Comparison of ENCODE assay signal across 22 cellular contexts in the genomic region with DNA sequence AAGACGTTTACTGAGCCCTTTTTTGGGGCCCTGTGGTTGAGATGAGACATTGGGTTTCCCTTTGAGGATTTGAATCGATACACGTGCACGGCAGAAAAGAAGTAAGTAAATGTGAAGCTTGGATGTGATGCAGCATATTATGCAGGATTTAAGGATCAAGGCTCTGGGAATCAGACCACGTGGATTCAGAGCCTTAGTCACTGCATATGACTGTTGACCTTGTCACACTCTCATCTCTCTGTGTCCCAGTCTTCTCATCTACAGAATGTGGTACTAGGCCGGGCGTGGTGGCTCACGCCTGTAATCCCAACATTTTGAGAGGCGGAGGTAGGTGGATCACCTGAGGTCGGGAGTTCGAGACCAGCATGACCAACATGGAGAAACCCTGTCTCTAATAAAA. TPM values are rescaled to one million over a fixed set of nuclear protein-coding genes. Genes with fewer than 3 reads are reported as not detected.
A peak's percentile ranks its signal among the peaks of the same experiment; 100 is the strongest.
DNase-seq lines count a peak whose midpoint lies in the region; ATAC-seq, FAIRE-seq and TF ChIP-seq lines count a peak whose summit lies in the region.
"Had no signal": no experiment of that assay in that cellular context is flagged by ENCODE, and none has a peak within 500 bp of the region (broad histone marks: within the 10 kb centered on the region; RNA-seq: fewer than 3 reads in every experiment).

No MANE protein-coding gene starts in this region.

- TF ChIP-seq CTCF in K562 (IDR thresholded peaks at IDR 0.05 in 2 of 3, conservative IDR thresholded peaks at IDR 0.05 in 1 of 3; ENCODE audit: insufficient read depth in 2 of 3, low read depth in 1 of 3, low read length in 3 of 3) (no peak), neural crest cell (conservative IDR thresholded peaks at IDR 0.05) (no peak)

- TF ChIP-seq POLR2A in K562 (conservative IDR thresholded peaks at IDR 0.05) (no peak), GM18505 (IDR thresholded peaks at IDR 0.05; ENCODE audit: borderline replicate concordance, extremely low read depth, insufficient read depth, insufficient read length) (no peak)

- peaks cover 19% of the 10 kb centered on the region for H3K4me1 Mint-ChIP-seq in activated CD4-positive, alpha-beta T cell treated with anti-CD3 and anti-CD28 coated beads, Interleukin-2, amount 10 ng/mL, durations not matched to agents 24 days and 14 days
- peaks cover 30% of the 10 kb centered on the region for H3K4me1 Mint-ChIP-seq in neural crest cell

- H3K27ac Mint-ChIP-seq in activated CD4-positive, alpha-beta T cell treated with anti-CD3 and anti-CD28 coated beads, Interleukin-2, amount 10 ng/mL, durations not matched to agents 24 days and 14 days, result peak overlapping the region; percentile 20
- no peak overlapping the region for H3K27ac Mint-ChIP-seq in neural crest cell (ENCODE audit: unreplicated experiment)

- H3K9me3 Mint-ChIP-seq in activated CD4-positive, alpha-beta T cell treated with anti-CD3 and anti-CD28 coated beads, Interleukin-2, amount 10 ng/mL, durations not matched to agents 24 days and 14 days, result no peaks in the 10 kb centered on the region
- no peaks in the 10 kb centered on the region for H3K9me3 Mint-ChIP-seq in neural crest cell

- H4K20me1 ChIP-seq in K562 (replicated peaks; ENCODE audit: control insufficient read depth, insufficient read depth, low read length), result no peaks in the 10 kb centered on the region

- H3K36me3 ChIP-seq in K562 (ENCODE audit: control insufficient read depth, insufficient read depth, low read length), result peaks cover 16% of the 10 kb centered on the region; the same call in 2 of the 3 replicates

- no peaks in the 10 kb centered on the region for H3K9me1 ChIP-seq in K562 (ENCODE audit: control insufficient read depth, insufficient read depth, low read length)

- no peak for TF ChIP-seq RAD21 in K562 (CRISPR knock-in tag; conservative IDR thresholded peaks at IDR 0.05 in 1 of 2, IDR thresholded peaks at IDR 0.05 in 1 of 2)

- no peak overlapping the region for H3K4me2 ChIP-seq in K562 (ENCODE audit: insufficient read depth, low read length)

- H3K27ac ChIP-seq in K562 (ENCODE audit: extremely low read depth, low read depth, low read length), result no peak overlapping the region
- H3K27ac ChIP-seq: HL-60 had no signal

- no TSS peak for BruUV-seq in K562 (replicated peaks; lab: Mats Ljungman, UMichigan)

- H3K27me3 ChIP-seq in K562 (ENCODE audit: control insufficient read depth in 2 of 2, insufficient read depth in 2 of 2, low read length in 2 of 2), result no peaks in the 10 kb centered on the region

- H3K9ac ChIP-seq in K562 (ENCODE audit: insufficient read depth in 1 of 2, low read depth in 2 of 2, low read length in 2 of 2), result peak overlapping the region in 1 of 2 experiments; percentile 87; a peak in 1 of 4 replicates

- ATAC-seq in K562 (no peak), GM18505 (IDR thresholded peaks at IDR 0.05; ENCODE audit: unreplicated experiment) (no peak), HG03457 (IDR thresholded peaks at IDR 0.05; ENCODE audit: unreplicated experiment) (no peak)
- ATAC-seq: A549 had no signal

- WGBS in K562 (ENCODE audit: insufficient coverage, low coverage, missing lambda C conversion rate), result 83% methylated on average over 11 of the region's 11 CpGs

- POLR2A ChIA-PET in K562 (lab: Yijun Ruan, JAX), result interaction anchor here (0.9 kb wide), 1 partner anchor 156 kb away, joined by 5 read pairs; no protein-coding TSS in a partner anchor

- H3K9me3 ChIP-seq in K562 (replicated peaks; ENCODE audit: control insufficient read depth, insufficient read depth, low read depth, low read length), result no peaks in the 10 kb centered on the region
- H3K9me3 ChIP-seq: A549 had no signal

- no peak overlapping the region for H3K4me3 ChIP-seq in Jurkat, Clone E6-1 (ENCODE audit: low read length)
- no peak overlapping the region for H3K4me3 ChIP-seq in K562

- peaks cover 34% of the 10 kb centered on the region for H3K79me2 ChIP-seq in K562 (ENCODE audit: control insufficient read depth, insufficient read depth, low read length)

- intact Hi-C loops in activated CD4-positive, alpha-beta T cell treated with anti-CD3 and anti-CD28 coated beads, Interleukin-2, amount 10 ng/mL, durations not matched to agents 24 days and 14 days (cut with micrococcal nuclease), result loop anchor here (5.0 kb wide), 1 partner anchor 144 kb away; a partner anchor contains a TSS
- intact Hi-C loops in K562 (cut with micrococcal nuclease), result no loop called here

- in situ Hi-C loops in K562 (cut with MboI), result no loop called here

- peaks cover 2% of the 10 kb centered on the region for H3K36me3 Mint-ChIP-seq in activated CD4-positive, alpha-beta T cell treated with anti-CD3 and anti-CD28 coated beads, Interleukin-2, amount 10 ng/mL, durations not matched to agents 24 days and 14 days (ENCODE audit: low read depth)
- peaks cover 2% of the 10 kb centered on the region for H3K36me3 Mint-ChIP-seq in neural crest cell (ENCODE audit: low read depth)

- no peak for DNase-seq in activated CD4-positive, alpha-beta T cell treated with anti-CD3 and anti-CD28 coated beads, Interleukin-2, amount 10 ng/mL, durations not matched to agents 24 days and 14 days
- no peak for DNase-seq in activated CD4-positive, alpha-beta T cell treated with anti-CD3 and anti-CD28 coated beads for 1 hour
- DNase-seq in Jurkat, Clone E6-1 (ENCODE audit: low read depth, low spot score), result peak; percentile 11
- DNase-seq in K562 (ENCODE audit: extremely low read depth in 1 of 4, low spot score in 3 of 4) (no peak), neural crest cell (ENCODE audit: low read depth, low spot score) (no peak), T1000 (lab: John Stamatoyannopoulos, UW) (no peak)
- DNase-seq: activated CD4-positive, alpha-beta T cell treated with anti-CD3 and anti-CD28 coated beads for 4 hours; central memory CD4-positive, alpha-beta T cell; kidney; NCI-H146; NCI-H524 treated with DMSO at 0.1 percent for 48 hours; stimulated activated CD4-positive, alpha-beta T cell treated with anti-CD3 and anti-CD28 coated beads, Interleukin-4, amount 100 ng/mL, for 1 hour had no signal

- CTCF ChIA-PET in K562 (lab: Yijun Ruan, JAX; ENCODE audit: low intra/inter-chr PET ratio), result no interaction called here

- no peak for TF ChIP-seq EP300 in K562 (IDR thresholded peaks at IDR 0.05; ENCODE audit: low read length)

- H3K4me1 ChIP-seq in K562 (replicated peaks in 1 of 2; ENCODE audit: control insufficient read depth in 2 of 2, insufficient read depth in 2 of 2, low read length in 2 of 2), result peaks cover 8 to 10% of the 10 kb centered on the region in 2 experiments; a peak in 3 of 5 replicates

- peaks cover 9% of the 10 kb centered on the region for H3K27me3 Mint-ChIP-seq in activated CD4-positive, alpha-beta T cell treated with anti-CD3 and anti-CD28 coated beads, Interleukin-2, amount 10 ng/mL, durations not matched to agents 24 days and 14 days
- no peaks in the 10 kb centered on the region for H3K27me3 Mint-ChIP-seq in neural crest cell (ENCODE audit: low read depth)

- H2AFZ ChIP-seq in K562 (ENCODE audit: low read depth, low read length), result peak overlapping the region; percentile 89

- peak; percentile 48 for FAIRE-seq in K562 (lab: Jason Lieb, UNC)
- FAIRE-seq: A549, GM12892, kidney, urothelium cell line had no signal

- peak overlapping the region; percentile 81 for H3K4me3 Mint-ChIP-seq in activated CD4-positive, alpha-beta T cell treated with anti-CD3 and anti-CD28 coated beads, Interleukin-2, amount 10 ng/mL, durations not matched to agents 24 days and 14 days
- H3K4me3 Mint-ChIP-seq in neural crest cell, result peak overlapping the region; percentile 95

RNA-seq across cellular contexts. Expression of a gene that starts 1.1 kb away (rescaled TPM):
- total RNA-seq in activated CD4-positive, alpha-beta T cell treated with anti-CD3 and anti-CD28 coated beads, Interleukin-2, amount 10 ng/mL, durations not matched to agents 24 days and 14 days, result 6.6 and 8.0 TPM in 2 replicates
- polyA plus RNA-seq in Jurkat, Clone E6-1 (2012; ENCODE audit: insufficient read depth, insufficient read length), result 16.4 TPM
- total RNA-seq in K562 (2011; cell fraction: chromatin; rRNA removed; ENCODE audit: low replicate concordance), result 34.8 and 54.3 TPM in 2 replicates
- total RNA-seq in K562 (2011; cell fraction: nucleolus; rRNA removed), result 43.0 and 46.6 TPM in 2 replicates
- total RNA-seq in K562 (2011; cell fraction: nucleoplasm; rRNA removed), result 46.7 and 46.8 TPM in 2 replicates
- 19.7 and 21.1 TPM in 2 replicates for total RNA-seq in K562 (2014; rRNA removed)
- total RNA-seq in K562 (2014; rRNA removed; fragmentation: Illumina TruSeq; extraction: Trizol), result 18.5 and 19.5 TPM in 2 replicates
- 17.6 and 17.8 TPM in 2 replicates for total RNA-seq in K562 (2015; rRNA removed; fragmentation: Illumina TruSeq; extraction: Trizol)
- total RNA-seq in K562 (2021), result 16.8 and 19.3 TPM in 2 replicates
- polyA plus RNA-seq in K562 (2011; rRNA removed), result 21.1 and 25.0 TPM in 2 replicates
- polyA plus RNA-seq in K562 (2011; cell fraction: cytosol; rRNA removed), result 17.1 and 18.3 TPM in 2 replicates
- polyA plus RNA-seq in K562 (2011; cell fraction: nucleus; rRNA removed), result 18.5 and 26.2 TPM in 2 replicates
- polyA plus RNA-seq in K562 (2012), result 15.4 and 15.5 TPM in 2 replicates
- polyA plus RNA-seq in K562 (2014; fragmentation: Illumina TruSeq; extraction: Trizol), result 27.2 and 30.9 TPM in 2 replicates
- 1 to 10 TPM; 1.3 to 5.3 TPM for polyA plus RNA-seq in K562 (2014; fragmentation: Nextera tagmentation; extraction: Ambion mirVana)
- polyA plus RNA-seq in K562 (2014; rRNA removed), result 18.2 and 18.8 TPM in 2 replicates
- 24.9 and 36.1 TPM in 2 replicates for polyA minus RNA-seq in K562 (2011; rRNA and poly(A)+ RNA removed)
- polyA minus RNA-seq in K562 (2011; cell fraction: cytosol; rRNA and poly(A)+ RNA removed), result 11.3 and 16.3 TPM in 2 replicates
- polyA minus RNA-seq in K562 (2011; cell fraction: nucleus; rRNA and poly(A)+ RNA removed), result 13.7 and 19.8 TPM in 2 replicates
- total RNA-seq in neural crest cell, result 33.0 and 33.2 TPM in 2 replicates

RNA-seq across cellular contexts. Expression of a gene that starts 51.7 kb away (rescaled TPM):
- not detected in 2 replicates for total RNA-seq in activated CD4-positive, alpha-beta T cell treated with anti-CD3 and anti-CD28 coated beads, Interleukin-2, amount 10 ng/mL, durations not matched to agents 24 days and 14 days
- not detected for polyA plus RNA-seq in Jurkat, Clone E6-1 (2012; ENCODE audit: insufficient read depth, insufficient read length)
- total RNA-seq in K562 (2011; cell fraction: chromatin; rRNA removed; ENCODE audit: low replicate concordance), result not detected in 2 replicates
- total RNA-seq in K562 (2011; cell fraction: nucleolus; rRNA removed), result not detected in 2 replicates
- total RNA-seq in K562 (2011; cell fraction: nucleoplasm; rRNA removed), result not detected in 2 replicates
- total RNA-seq in K562 (2014; rRNA removed) (not detected in 2 replicates), K562 (2014; rRNA removed; fragmentation: Illumina TruSeq; extraction: Trizol) (not detected in 2 replicates), K562 (2015; rRNA removed; fragmentation: Illumina TruSeq; extraction: Trizol) (not detected in 2 replicates), K562 (2021) (not detected in 2 replicates), neural crest cell (not detected in 2 replicates)
- polyA plus RNA-seq in K562 (2011; rRNA removed) (not detected in 2 replicates), K562 (2014; fragmentation: Illumina TruSeq; extraction: Trizol) (not detected in 2 replicates), K562 (2014; fragmentation: Nextera tagmentation; extraction: Ambion mirVana) (not detected), K562 (2014; rRNA removed) (not detected in 2 replicates)
- polyA plus RNA-seq in K562 (2011; cell fraction: cytosol; rRNA removed), result not detected in 2 replicates
- polyA plus RNA-seq in K562 (2011; cell fraction: nucleus; rRNA removed), result not detected in 2 replicates
- not detected in 2 replicates for polyA plus RNA-seq in K562 (2012)
- polyA minus RNA-seq in K562 (2011; rRNA and poly(A)+ RNA removed), result not detected in 2 replicates
- polyA minus RNA-seq in K562 (2011; cell fraction: cytosol; rRNA and poly(A)+ RNA removed), result not detected in 2 replicates
- not detected in 2 replicates for polyA minus RNA-seq in K562 (2011; cell fraction: nucleus; rRNA and poly(A)+ RNA removed)
- total RNA-seq: glomerular endothelial cell, kidney, LHCN-M2, mucosa of gallbladder, renal cortical epithelial cell had no signal
- polyA plus RNA-seq: A549 had no signal
